Comparison of ENCODE assay signal across 8 cellular contexts in genomic region chr2:32772623-32773221, GRCh38.
A peak's percentile ranks its signal among the peaks of the same experiment; 100 is the strongest.
DNase-seq lines count a peak whose midpoint lies in the region; ATAC-seq, FAIRE-seq and TF ChIP-seq lines count a peak whose summit lies in the region.

No MANE protein-coding gene starts in this region.

- no peaks in the 10 kb centered on the region for H3K27me3 Mint-ChIP-seq in CD8-positive, alpha-beta memory T cell

- TF ChIP-seq CTCF in AG04450 (IDR thresholded peaks at IDR 0.05; ENCODE audit: low read depth, low read length), result peak; percentile 73
- TF ChIP-seq CTCF in upper lobe of left lung (IDR thresholded peaks at IDR 0.05), result peak; percentile 31 to 67 (median 54)

- TF ChIP-seq POLR2A in GM12892 (IDR thresholded peaks at IDR 0.05; ENCODE audit: low read depth, low read length), result no peak
- TF ChIP-seq POLR2A in upper lobe of left lung (IDR thresholded peaks at IDR 0.05), result no peak

- peak; percentile 87 for FAIRE-seq in GM12892 (lab: Jason Lieb, UNC)

- 44 to 63% methylated on average over 4 of the region's 4 CpGs for WGBS in upper lobe of left lung, 2 donors

- CTCF ChIA-PET in AG04450 (lab: Charles Lee), result interaction anchor here (0.5 to 5.2 kb wide), 28 partner anchors 9 to 810 kb away, joined by 3 to 55 read pairs (median 3); no protein-coding TSS in a partner anchor
- CTCF ChIA-PET in CD8-positive, alpha-beta memory T cell (lab: Charles Lee), result interaction anchor here (1.6 kb wide), 1 partner anchor 10 kb away, joined by 4 read pairs; no protein-coding TSS in a partner anchor

- H3K4me1 Mint-ChIP-seq in CD8-positive, alpha-beta memory T cell, result no peaks in the 10 kb centered on the region

- peaks cover 8 to 24% (median 18%) of the 10 kb centered on the region in 3 donors for H3K36me3 Mint-ChIP-seq in CD8-positive, alpha-beta memory T cell

- H3K27me3 ChIP-seq in AG04450 (ENCODE audit: control insufficient read depth, insufficient read depth, low read length) (no peaks in the 10 kb centered on the region), upper lobe of left lung (no peaks in the 10 kb centered on the region)
- H3K27me3 ChIP-seq in CD8-positive, alpha-beta memory T cell (ENCODE audit: insufficient read depth, low read length, poor library complexity, severe bottlenecking), result no peaks in the 10 kb centered on the region

- in situ Hi-C loops in T47D (cut with HindIII; ENCODE audit: low pct_unique_long_range_greater_than_20kb, low sequenced_read_pairs), result no loop called here

- H3K9me3 Mint-ChIP-seq in CD8-positive, alpha-beta memory T cell, result peaks cover 0 to 1% (median 0%) of the 10 kb centered on the region in 5 donors

- POLR2A ChIA-PET in AG04450 (lab: Yijun Ruan, JAX), result no interaction called here
- POLR2A ChIA-PET in CD8-positive, alpha-beta memory T cell (lab: Charles Lee), result no interaction called here

- H3K27ac Mint-ChIP-seq in CD8-positive, alpha-beta memory T cell, result no peak overlapping the region

- H3K4me3 Mint-ChIP-seq in CD8-positive, alpha-beta memory T cell, result no peak overlapping the region

- ATAC-seq in upper lobe of left lung (ENCODE audit: low FRiP score in 2 of 2), result peak in 1 of 2 donors; percentile 72

- H3K27ac ChIP-seq in AG04450 (ENCODE audit: low read depth, low read length) (no peak overlapping the region), upper lobe of left lung (no peak overlapping the region)
- H3K27ac ChIP-seq in CD8-positive, alpha-beta memory T cell (ENCODE audit: low read depth, low read length), result no peak overlapping the region

- H3K9me3 ChIP-seq in AG04450 (ENCODE audit: control insufficient read depth, insufficient read depth, low read length) (no peaks in the 10 kb centered on the region), upper lobe of left lung (no peaks in the 10 kb centered on the region)
- no peaks in the 10 kb centered on the region for H3K9me3 ChIP-seq in CD8-positive, alpha-beta memory T cell (ENCODE audit: low read length)

- no peak for TF ChIP-seq EP300 in upper lobe of left lung (IDR thresholded peaks at IDR 0.05)

- H3K4me1 ChIP-seq in upper lobe of left lung, result no peaks in the 10 kb centered on the region
- no peaks in the 10 kb centered on the region for H3K4me1 ChIP-seq in CD8-positive, alpha-beta memory T cell (ENCODE audit: insufficient read depth, low read length)

- no peak overlapping the region for H3K4me3 ChIP-seq in AG04450 (ENCODE audit: low read depth, low read length)
- H3K4me3 ChIP-seq in upper lobe of left lung, result no peak overlapping the region
- H3K4me3 ChIP-seq in CD8-positive, alpha-beta memory T cell (ENCODE audit: low read length), result no peak overlapping the region

- DNase-seq in AG04450 (ENCODE audit: low read depth, low spot score) (peak; percentile 23), GM12892 (ENCODE audit: insufficient read length) (no peak), NCI-H2107 treated with DMSO at 0.1 percent for 48 hours (lab: John Stamatoyannopoulos, UW; ENCODE audit: unreplicated experiment) (peak; percentile 68), T47D (ENCODE audit: low read depth in 1 of 2, low spot score in 1 of 2) (peak; percentile 19 to 69), islet precursor cell (peak; percentile 58), upper lobe of left lung (no peak), NCI-H128 (lab: John Stamatoyannopoulos, UW; ENCODE audit: unreplicated experiment) (no peak)
- no peak for DNase-seq in CD8-positive, alpha-beta memory T cell

- no peaks in the 10 kb centered on the region for H3K36me3 ChIP-seq in upper lobe of left lung
- H3K36me3 ChIP-seq in CD8-positive, alpha-beta memory T cell (ENCODE audit: insufficient read depth, low read length), result no peaks in the 10 kb centered on the region

Comparison
In these comparisons a context has a peak if more than half of its experiments do, and no peak if none do; other contexts are left out.
1. DNase-seq: peak in AG04450 (single experiment), NCI-H2107 treated with DMSO at 0.1 percent for 48 hours (single experiment), T47D (2 of 2) and islet precursor cell (single experiment); none in GM12892 (single experiment), upper lobe of left lung (0 of 2), NCI-H128 (single experiment) and CD8-positive, alpha-beta memory T cell (0 of 5).